Comparison of ENCODE assay signal across 8 cellular contexts in the genomic region with DNA sequence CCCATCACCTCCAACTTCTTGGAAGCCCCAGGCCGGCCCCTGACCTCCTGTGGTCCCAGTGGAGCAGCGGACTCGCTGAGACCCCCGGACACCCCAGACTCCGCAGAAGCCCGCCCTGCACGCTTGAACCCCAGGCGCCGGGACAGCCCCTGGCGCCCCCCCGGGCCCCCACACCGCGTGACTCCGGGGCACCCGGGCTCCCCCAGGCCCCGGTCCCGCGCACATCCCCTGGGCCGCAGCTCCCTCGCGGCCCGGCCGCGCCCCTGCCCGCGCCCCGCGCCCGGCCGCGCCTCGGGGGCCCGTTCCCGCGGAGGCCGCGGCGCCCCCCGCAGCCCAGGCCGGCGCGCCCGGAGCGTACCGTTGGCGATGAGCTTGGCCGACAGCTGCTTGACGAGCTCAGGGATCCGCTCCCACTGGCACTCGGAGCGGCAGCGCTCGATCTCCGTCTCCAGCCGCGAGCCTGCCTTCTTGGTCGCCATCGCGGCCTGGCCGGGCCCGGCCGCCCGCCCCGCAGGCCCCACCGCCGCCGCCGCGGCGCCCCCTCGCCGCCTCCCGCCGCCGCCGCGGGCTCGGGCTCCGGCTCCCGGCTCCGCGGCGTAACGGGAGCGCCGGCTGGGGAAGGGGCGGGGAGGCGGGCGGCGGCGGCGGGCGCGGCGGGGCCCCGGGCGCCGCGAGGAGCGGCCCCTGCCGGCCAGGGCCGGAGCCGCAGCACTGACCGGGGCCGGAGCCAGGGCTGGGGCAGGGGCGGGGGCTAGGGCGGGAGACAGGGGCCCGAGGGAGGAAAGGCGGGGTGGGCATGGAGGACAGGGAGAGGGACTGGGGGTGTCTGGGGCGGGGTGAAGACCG.
DNase-seq lines count a peak whose midpoint lies in the region; ATAC-seq and TF ChIP-seq lines count a peak whose summit lies in the region.

A gene with protein sequence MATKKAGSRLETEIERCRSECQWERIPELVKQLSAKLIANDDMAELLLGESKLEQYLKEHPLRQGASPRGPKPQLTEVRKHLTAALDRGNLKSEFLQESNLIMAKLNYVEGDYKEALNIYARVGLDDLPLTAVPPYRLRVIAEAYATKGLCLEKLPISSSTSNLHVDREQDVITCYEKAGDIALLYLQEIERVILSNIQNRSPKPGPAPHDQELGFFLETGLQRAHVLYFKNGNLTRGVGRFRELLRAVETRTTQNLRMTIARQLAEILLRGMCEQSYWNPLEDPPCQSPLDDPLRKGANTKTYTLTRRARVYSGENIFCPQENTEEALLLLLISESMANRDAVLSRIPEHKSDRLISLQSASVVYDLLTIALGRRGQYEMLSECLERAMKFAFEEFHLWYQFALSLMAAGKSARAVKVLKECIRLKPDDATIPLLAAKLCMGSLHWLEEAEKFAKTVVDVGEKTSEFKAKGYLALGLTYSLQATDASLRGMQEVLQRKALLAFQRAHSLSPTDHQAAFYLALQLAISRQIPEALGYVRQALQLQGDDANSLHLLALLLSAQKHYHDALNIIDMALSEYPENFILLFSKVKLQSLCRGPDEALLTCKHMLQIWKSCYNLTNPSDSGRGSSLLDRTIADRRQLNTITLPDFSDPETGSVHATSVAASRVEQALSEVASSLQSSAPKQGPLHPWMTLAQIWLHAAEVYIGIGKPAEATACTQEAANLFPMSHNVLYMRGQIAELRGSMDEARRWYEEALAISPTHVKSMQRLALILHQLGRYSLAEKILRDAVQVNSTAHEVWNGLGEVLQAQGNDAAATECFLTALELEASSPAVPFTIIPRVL (minus strand): TSS at position 614 of the 846 bp plus-strand sequence. CDS start 135 bp downstream, at position 479.

- DNase-seq in NCI-H1092 (lab: John Stamatoyannopoulos, UW) (peak; percentile 17), glomerular visceral epithelial cell (ENCODE audit: extremely low spot score) (peak; percentile 62), foreskin melanocyte (no peak)
- DNase-seq in activated effector memory CD4-positive, alpha-beta T cell treated with Interleukin-2 at 50 U/mL for 16 hours, result peak; percentile 7

- TF ChIP-seq CTCF in neutrophil (IDR thresholded peaks at IDR 0.05), result peak; percentile 63

- peak within 1 kb of the TSS; percentile 50 to 52 for H3K4me3 ChIP-seq in neutrophil (ENCODE audit: low read depth in 1 of 2, low read length in 1 of 2)

- H3K27ac ChIP-seq in neutrophil, result no peak within 1 kb of the TSS

- no peaks in the 10 kb centered on the region for H3K9me3 ChIP-seq in ES-I3 (ENCODE audit: control insufficient read depth, insufficient read depth, low read length)
- H3K9me3 ChIP-seq in neutrophil, result no peaks in the 10 kb centered on the region

- ATAC-seq in GM21576 (IDR thresholded peaks at IDR 0.05; ENCODE audit: unreplicated experiment), result peak; percentile 59
- ATAC-seq in GM19455 (IDR thresholded peaks at IDR 0.05; ENCODE audit: unreplicated experiment), result no peak

- peaks cover 6% of the 10 kb centered on the region for H3K27me3 ChIP-seq in neutrophil

- peak within 1 kb of the TSS; percentile 61 for H3K9ac ChIP-seq in ES-I3 (ENCODE audit: low read depth, low read length)

- H3K36me3 ChIP-seq in ES-I3 (ENCODE audit: insufficient read depth, low read length) (no peaks in the 10 kb centered on the region), neutrophil (no peaks in the 10 kb centered on the region)

- no peaks in the 10 kb centered on the region; the same call in 1 of the 2 replicates for H3K4me1 ChIP-seq in ES-I3 (ENCODE audit: insufficient read depth, low read length)
- H3K4me1 ChIP-seq in neutrophil (ENCODE audit: control insufficient read depth in 1 of 2, insufficient read depth in 1 of 2, low read depth in 1 of 2, low read length in 1 of 2), result peaks cover 15 to 16% of the 10 kb centered on the region in 2 experiments
